12 cellular contexts compared by ENCODE assay signal in the genomic region with DNA sequence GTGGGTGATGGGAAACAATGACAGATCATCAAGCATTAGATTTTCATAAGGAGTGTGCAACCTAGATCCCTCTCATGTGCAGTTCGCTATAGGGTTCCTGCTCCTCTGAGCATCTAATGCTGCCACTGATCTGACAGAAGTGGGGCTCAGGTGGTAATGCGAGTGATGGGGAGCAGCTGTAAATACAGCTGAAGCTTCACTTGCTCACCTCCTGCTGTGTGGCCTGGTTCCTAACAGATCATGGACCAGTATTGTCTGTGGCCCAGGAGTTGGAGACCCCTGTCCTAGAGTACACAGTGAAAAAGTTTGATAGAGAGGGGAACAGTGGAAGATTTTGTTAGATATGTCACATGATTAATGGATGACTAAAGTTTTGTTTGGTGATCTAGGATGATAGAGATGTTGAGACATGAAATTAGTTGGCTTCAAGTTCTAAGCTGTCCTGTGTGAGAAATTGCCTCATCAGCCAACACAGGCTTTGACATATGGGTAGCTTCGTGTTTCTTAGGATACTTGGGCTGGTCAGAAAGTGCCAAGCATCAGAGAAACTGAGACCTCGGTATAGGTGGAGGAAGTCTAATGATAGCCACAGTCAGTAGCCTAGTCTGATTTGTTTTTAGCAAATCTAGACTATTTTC. TPM values are rescaled to one million over a fixed set of nuclear protein-coding genes. Genes with fewer than 3 reads are reported as not detected.
"Had no signal": no experiment of that assay in that cellular context is flagged by ENCODE, and none has a peak within 500 bp of the region (broad histone marks: within the 10 kb centered on the region; RNA-seq: fewer than 3 reads in every experiment).

No MANE protein-coding gene starts in this region.

- H3K4me3 ChIP-seq: body of pancreas, vagina had no signal

- H3K36me3 ChIP-seq: vagina had no signal

- ATAC-seq: activated T-helper 17 cell treated with anti-CD3 and anti-CD28 coated beads, Interleukin-2, amount 50 U/mL, for 72 hours; body of pancreas; natural killer cell; T-helper 17 cell had no signal

- DNase-seq: activated B cell treated with CpG ODN at 0.5 μM for 24 hours; activated CD4-positive, alpha-beta T cell treated with anti-CD3 and anti-CD28 coated beads, Interleukin-2, amount 10 ng/mL, durations not matched to agents 7 days and 5 days; activated CD8-positive, alpha-beta memory T cell treated with anti-CD3 and anti-CD28 coated beads for 24 hours; activated T-cell treated with anti-CD3 and anti-CD28 coated beads for 4 hours; body of pancreas; dermis blood vessel endothelial cell; glutamatergic neuron; natural killer cell; T-helper 17 cell had no signal

- H3K9me3 ChIP-seq: body of pancreas, vagina had no signal

- H3K27ac ChIP-seq: vagina had no signal

- FAIRE-seq: TTC549 had no signal

- H3K27me3 ChIP-seq: body of pancreas, vagina had no signal

RNA-seq across cellular contexts. Expression of a gene that starts 58.5 kb away (rescaled TPM):
- total RNA-seq: natural killer cell had no signal
